Comparison of ENCODE assay signal across 18 cellular contexts in the genomic region with DNA sequence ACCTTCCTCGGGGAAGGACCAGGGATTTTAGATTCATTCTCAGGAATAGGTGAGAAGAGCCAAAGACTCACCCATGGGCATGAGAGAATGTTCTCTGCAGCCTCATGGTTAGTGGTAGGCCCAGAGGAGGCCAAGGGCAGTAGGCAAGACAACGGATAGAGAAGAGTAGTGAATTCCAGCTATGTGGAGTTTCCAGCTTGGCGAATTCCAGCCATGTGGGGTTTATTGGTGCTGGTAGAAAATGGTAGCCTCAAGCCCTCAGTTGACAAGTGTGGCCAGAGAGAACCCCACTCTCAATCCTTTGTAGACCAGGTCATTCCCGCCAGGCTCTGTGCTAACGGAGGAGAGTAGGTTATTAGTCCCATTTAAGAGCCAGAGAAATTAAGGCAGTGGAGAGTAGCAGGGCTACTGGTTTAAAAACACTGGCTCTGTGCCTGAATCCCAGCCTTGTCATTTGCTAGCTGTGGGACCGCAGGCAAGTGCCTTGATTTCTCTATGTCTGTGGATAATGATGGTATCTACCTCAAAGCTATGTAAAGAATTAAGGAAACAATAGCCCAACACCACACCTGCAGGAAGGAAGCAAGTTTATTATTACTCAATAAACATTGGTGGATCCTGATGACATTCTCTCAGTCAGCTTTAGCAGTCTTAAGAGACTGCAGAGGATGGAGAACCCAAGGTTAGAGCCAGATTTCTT. TPM values are rescaled to one million over a fixed set of nuclear protein-coding genes. Genes with fewer than 3 reads are reported as not detected.
DNase-seq lines count a peak whose midpoint lies in the region; ATAC-seq, FAIRE-seq and TF ChIP-seq lines count a peak whose summit lies in the region.
"Had no signal": no experiment of that assay in that cellular context is flagged by ENCODE, and none has a peak within 500 bp of the region (broad histone marks: within the 10 kb centered on the region; RNA-seq: fewer than 3 reads in every experiment).

No MANE protein-coding gene starts in this region.

- H3K9ac ChIP-seq in K562 (ENCODE audit: insufficient read depth in 1 of 2, low read depth in 2 of 2, low read length in 2 of 2) (peak overlapping the region in 1 of 2 experiments; percentile 50; a peak in 1 of 4 replicates), mesendoderm (ENCODE audit: low read length) (no peak overlapping the region)

- H3K9me3 ChIP-seq in K562 (replicated peaks; ENCODE audit: control insufficient read depth, insufficient read depth, low read depth, low read length), result no peaks in the 10 kb centered on the region

- peaks cover 9% of the 10 kb centered on the region for H3K36me3 ChIP-seq in K562 (ENCODE audit: control insufficient read depth, insufficient read depth, low read length)
- H3K36me3 ChIP-seq in mesendoderm (ENCODE audit: control insufficient read depth, insufficient read depth, low read length), result no peaks in the 10 kb centered on the region

- CTCF ChIA-PET in K562 (lab: Yijun Ruan, JAX; ENCODE audit: low intra/inter-chr PET ratio), result no interaction called here

- H3K79me2 ChIP-seq in K562 (ENCODE audit: control insufficient read depth, insufficient read depth, low read length) (peaks cover 18% of the 10 kb centered on the region), mesendoderm (ENCODE audit: control insufficient read depth, insufficient read depth, low read length) (no peaks in the 10 kb centered on the region)

- in situ Hi-C loops in K562 (cut with MboI), result no loop called here

- no peak overlapping the region for H2AK5ac ChIP-seq in mesendoderm (ENCODE audit: low read length)

- peaks cover 38% of the 10 kb centered on the region for H3K4me1 Mint-ChIP-seq in activated naive CD4-positive, alpha-beta T cell treated with anti-CD3 and anti-CD28 coated beads, Interleukin-2, amount 50 U/mL, for 24 hours
- peaks cover 58% of the 10 kb centered on the region for H3K4me1 Mint-ChIP-seq in stimulated activated memory B cell treated with anti-CD40 and anti-IgM and Interleukin-4, amounts not matched to agents 10 μg/mL and 1 μg/mL and 100 μg/mL, for 72 hours
- peaks cover 56% of the 10 kb centered on the region for H3K4me1 Mint-ChIP-seq in activated T-helper 2 cell treated with anti-CD3 and anti-CD28 coated beads, Interferon-gamma antibody, Interleukin-2, Interleukin-4, amounts not matched to agents 10 μg/mL and 5 μg/mL and 100 μg/mL, durations not matched to agents 14 hours and 24 hours and 36 hours (ENCODE audit: low read depth)

- no peak for TF ChIP-seq RAD21 in K562 (CRISPR knock-in tag; conservative IDR thresholded peaks at IDR 0.05 in 1 of 2, IDR thresholded peaks at IDR 0.05 in 1 of 2)

- BruUV-seq in K562 (replicated peaks; lab: Mats Ljungman, UMichigan), result no TSS peak

- H2BK120ac ChIP-seq in mesendoderm (ENCODE audit: low read depth, low read length), result no peak overlapping the region

- peaks cover 2% of the 10 kb centered on the region for H3K79me1 ChIP-seq in mesendoderm (ENCODE audit: low read length)

- no peaks in the 10 kb centered on the region for H3K9me1 ChIP-seq in K562 (ENCODE audit: control insufficient read depth, insufficient read depth, low read length)

- peak overlapping the region; percentile 19 for H3K27ac Mint-ChIP-seq in activated naive CD4-positive, alpha-beta T cell treated with anti-CD3 and anti-CD28 coated beads, Interleukin-2, amount 50 U/mL, for 24 hours
- H3K27ac Mint-ChIP-seq in stimulated activated memory B cell treated with anti-CD40 and anti-IgM and Interleukin-4, amounts not matched to agents 10 μg/mL and 1 μg/mL and 100 μg/mL, for 72 hours, result peak overlapping the region; percentile 98
- no peak overlapping the region for H3K27ac Mint-ChIP-seq in activated T-helper 2 cell treated with anti-CD3 and anti-CD28 coated beads, Interferon-gamma antibody, Interleukin-2, Interleukin-4, amounts not matched to agents 10 μg/mL and 5 μg/mL and 100 μg/mL, durations not matched to agents 14 hours and 24 hours and 36 hours

- TF ChIP-seq EP300 in K562 (IDR thresholded peaks at IDR 0.05; ENCODE audit: low read length), result no peak

- H2BK5ac ChIP-seq in mesendoderm (ENCODE audit: low read length), result no peak overlapping the region

- no peak for DNase-seq in activated naive CD4-positive, alpha-beta T cell (lab: John Stamatoyannopoulos, UW)
- no peak for DNase-seq in K562 (ENCODE audit: extremely low read depth in 1 of 4, low spot score in 3 of 4)
- peak; percentile 11 for DNase-seq in mesendoderm
- no peak for DNase-seq in NCI-H524 treated with DMSO at 0.1 percent for 48 hours (lab: John Stamatoyannopoulos, UW)
- no peak for DNase-seq in activated T-helper 2 cell treated with anti-CD3 and anti-CD28 coated beads, Interferon-gamma antibody, Interleukin-2, Interleukin-4, amounts not matched to agents 10 μg/mL and 5 μg/mL and 100 μg/mL, durations not matched to agents 14 hours and 24 hours and 36 hours (ENCODE audit: low spot score)
- no peak for DNase-seq in Kasumi-1 (lab: John Stamatoyannopoulos, UW)
- DNase-seq: activated CD8-positive, alpha-beta T cell treated with anti-CD3 and anti-CD28 coated beads, Interleukin-2, amount 10 ng/mL, durations not matched to agents 7 days and 5 days; hippocampal formation; NCI-H2081 treated with DMSO at 0.1 percent for 48 hours; NCI-H524; OCI-M1; stimulated activated CD4-positive, alpha-beta T cell treated with anti-CD3 and anti-CD28 coated beads, Interleukin-12 subunit alpha, Interleukin-12 subunit beta, amount 100 ng/mL, for 4 hours; stimulated activated naive CD8-positive, alpha-beta T cell treated with anti-CD3 and anti-CD28 coated beads, Interleukin-15, Interleukin-2, amounts not matched to agents 100 U/mL and 50 U/mL, for 24 hours had no signal

- H3K4ac ChIP-seq in mesendoderm (ENCODE audit: low read depth, low read length), result no peak overlapping the region

- no peak overlapping the region for H4K5ac ChIP-seq in mesendoderm (ENCODE audit: low read length)

- H2AFZ ChIP-seq in K562 (ENCODE audit: low read depth, low read length), result peak overlapping the region; percentile 87

- TF ChIP-seq CTCF in K562 (IDR thresholded peaks at IDR 0.05 in 2 of 3, conservative IDR thresholded peaks at IDR 0.05 in 1 of 3; ENCODE audit: insufficient read depth in 2 of 3, low read depth in 1 of 3, low read length in 3 of 3), result no peak

- peaks cover 9% of the 10 kb centered on the region for H3K36me3 Mint-ChIP-seq in activated naive CD4-positive, alpha-beta T cell treated with anti-CD3 and anti-CD28 coated beads, Interleukin-2, amount 50 U/mL, for 24 hours
- peaks cover 8% of the 10 kb centered on the region for H3K36me3 Mint-ChIP-seq in stimulated activated memory B cell treated with anti-CD40 and anti-IgM and Interleukin-4, amounts not matched to agents 10 μg/mL and 1 μg/mL and 100 μg/mL, for 72 hours
- H3K36me3 Mint-ChIP-seq in activated T-helper 2 cell treated with anti-CD3 and anti-CD28 coated beads, Interferon-gamma antibody, Interleukin-2, Interleukin-4, amounts not matched to agents 10 μg/mL and 5 μg/mL and 100 μg/mL, durations not matched to agents 14 hours and 24 hours and 36 hours (ENCODE audit: low read depth), result peaks cover 25% of the 10 kb centered on the region

- no peaks in the 10 kb centered on the region for H4K20me1 ChIP-seq in K562 (replicated peaks; ENCODE audit: control insufficient read depth, insufficient read depth, low read length)

- whole genome bisulfite sequencing in K562 (ENCODE audit: insufficient coverage, low coverage, missing lambda C conversion rate), result 83% methylated on average over 6 of the region's 6 CpGs
- no CpG with 5 or more reads among the region's 6 CpGs for WGBS in mesendoderm (ENCODE audit: extremely low coverage, insufficient coverage, low lambda C conversion rate)

- no peak overlapping the region for H2BK15ac ChIP-seq in mesendoderm (replicated peaks; ENCODE audit: low read depth)

- ATAC-seq in K562, result no peak
- ATAC-seq in stimulated activated memory B cell treated with anti-CD40 and anti-IgM and Interleukin-4, amounts not matched to agents 10 μg/mL and 1 μg/mL and 100 μg/mL, for 72 hours, result no peak
- ATAC-seq: activated CD8-positive, alpha-beta T cell treated with anti-CD3 and anti-CD28 coated beads, Interleukin-2, amount 10 ng/mL, durations not matched to agents 7 days and 5 days; activated T-helper 17 cell treated with anti-CD3 and anti-CD28 coated beads, Interleukin-2, amount 50 U/mL, for 72 hours; left colon; stimulated activated naive CD8-positive, alpha-beta T cell treated with anti-CD3 and anti-CD28 coated beads, Interleukin-15, Interleukin-2, amounts not matched to agents 100 U/mL and 50 U/mL, for 24 hours had no signal

- no peak for FAIRE-seq in K562 (lab: Jason Lieb, UNC)
- FAIRE-seq: astrocyte had no signal

- H3K27me3 ChIP-seq in K562 (ENCODE audit: control insufficient read depth in 2 of 2, insufficient read depth in 2 of 2, low read length in 2 of 2), result no peaks in the 10 kb centered on the region
- H3K27me3 ChIP-seq in mesendoderm (ENCODE audit: insufficient read depth, low read length, poor library complexity), result no peaks in the 10 kb centered on the region

- no peaks in the 10 kb centered on the region for H3K27me3 Mint-ChIP-seq in activated naive CD4-positive, alpha-beta T cell treated with anti-CD3 and anti-CD28 coated beads, Interleukin-2, amount 50 U/mL, for 24 hours
- no peaks in the 10 kb centered on the region for H3K27me3 Mint-ChIP-seq in stimulated activated memory B cell treated with anti-CD40 and anti-IgM and Interleukin-4, amounts not matched to agents 10 μg/mL and 1 μg/mL and 100 μg/mL, for 72 hours
- H3K27me3 Mint-ChIP-seq in activated T-helper 2 cell treated with anti-CD3 and anti-CD28 coated beads, Interferon-gamma antibody, Interleukin-2, Interleukin-4, amounts not matched to agents 10 μg/mL and 5 μg/mL and 100 μg/mL, durations not matched to agents 14 hours and 24 hours and 36 hours (ENCODE audit: low read depth), result no peaks in the 10 kb centered on the region
- H3K27me3 Mint-ChIP-seq: activated T-helper 17 cell treated with anti-CD3 and anti-CD28 coated beads, Interleukin-2, amount 50 U/mL, for 72 hours had no signal

- H3K4me3 ChIP-seq in K562 (no peak overlapping the region), mesendoderm (ENCODE audit: low read length) (no peak overlapping the region)

- POLR2A ChIA-PET in K562 (lab: Yijun Ruan, JAX), result interaction anchor here (1.2 to 1.5 kb wide), 2 partner anchors 9 to 15 kb away, joined by 3 to 5 read pairs; no protein-coding TSS in a partner anchor

- intact Hi-C loops in K562 (cut with micrococcal nuclease), result loop anchor here (5.0 to 10.0 kb wide), 3 partner anchors 43 to 198 kb away; a partner anchor contains a TSS
- intact Hi-C loops in activated T-helper 2 cell treated with anti-CD3 and anti-CD28 coated beads, Interferon-gamma antibody, Interleukin-2, Interleukin-4, amounts not matched to agents 10 μg/mL and 5 μg/mL and 100 μg/mL, durations not matched to agents 14 hours and 24 hours and 36 hours (cut with micrococcal nuclease), result loop anchor here (5.0 kb wide), 3 partner anchors 98 to 533 kb away; a partner anchor contains a TSS

- no peak overlapping the region for H3K4me2 ChIP-seq in K562 (ENCODE audit: insufficient read depth, low read length)
- no peak overlapping the region for H3K4me2 ChIP-seq in mesendoderm (ENCODE audit: low read length)

- TF ChIP-seq POLR2A in K562 (conservative IDR thresholded peaks at IDR 0.05), result no peak

- H3K23ac ChIP-seq in mesendoderm (ENCODE audit: low read length), result no peak overlapping the region

- H4K8ac ChIP-seq in mesendoderm (ENCODE audit: low read depth, low read length), result no peak overlapping the region

- no peaks in the 10 kb centered on the region for H3K9me3 Mint-ChIP-seq in activated naive CD4-positive, alpha-beta T cell treated with anti-CD3 and anti-CD28 coated beads, Interleukin-2, amount 50 U/mL, for 24 hours
- peaks cover 5% of the 10 kb centered on the region for H3K9me3 Mint-ChIP-seq in stimulated activated memory B cell treated with anti-CD40 and anti-IgM and Interleukin-4, amounts not matched to agents 10 μg/mL and 1 μg/mL and 100 μg/mL, for 72 hours
- no peaks in the 10 kb centered on the region for H3K9me3 Mint-ChIP-seq in activated T-helper 2 cell treated with anti-CD3 and anti-CD28 coated beads, Interferon-gamma antibody, Interleukin-2, Interleukin-4, amounts not matched to agents 10 μg/mL and 5 μg/mL and 100 μg/mL, durations not matched to agents 14 hours and 24 hours and 36 hours
- H3K9me3 Mint-ChIP-seq: activated T-helper 17 cell treated with anti-CD3 and anti-CD28 coated beads, Interleukin-2, amount 50 U/mL, for 72 hours had no signal

- H3K18ac ChIP-seq in mesendoderm (ENCODE audit: low read length), result no peak overlapping the region

- no peak overlapping the region for H3K56ac ChIP-seq in mesendoderm (ENCODE audit: low read length)

- H3K4me1 ChIP-seq in K562 (replicated peaks in 1 of 2; ENCODE audit: control insufficient read depth in 2 of 2, insufficient read depth in 2 of 2, low read length in 2 of 2) (peaks cover 13 to 23% of the 10 kb centered on the region in 2 experiments; a peak in 4 of 5 replicates), mesendoderm (ENCODE audit: control insufficient read depth, low read depth, low read length) (peaks cover 1% of the 10 kb centered on the region)

- H3K27ac ChIP-seq in K562 (ENCODE audit: extremely low read depth, low read depth, low read length) (no peak overlapping the region), mesendoderm (ENCODE audit: low read depth, low read length) (no peak overlapping the region)

- H3K4me3 Mint-ChIP-seq in activated naive CD4-positive, alpha-beta T cell treated with anti-CD3 and anti-CD28 coated beads, Interleukin-2, amount 50 U/mL, for 24 hours, result no peak overlapping the region
- no peak overlapping the region for H3K4me3 Mint-ChIP-seq in stimulated activated memory B cell treated with anti-CD40 and anti-IgM and Interleukin-4, amounts not matched to agents 10 μg/mL and 1 μg/mL and 100 μg/mL, for 72 hours
- no peak overlapping the region for H3K4me3 Mint-ChIP-seq in activated T-helper 2 cell treated with anti-CD3 and anti-CD28 coated beads, Interferon-gamma antibody, Interleukin-2, Interleukin-4, amounts not matched to agents 10 μg/mL and 5 μg/mL and 100 μg/mL, durations not matched to agents 14 hours and 24 hours and 36 hours (ENCODE audit: low read depth)

RNA-seq across cellular contexts. Expression of a gene that starts 2.0 kb away (rescaled TPM):
- total RNA-seq in K562 (2011; cell fraction: chromatin; rRNA removed; ENCODE audit: low replicate concordance), result 30.2 and 34.7 TPM in 2 replicates
- total RNA-seq in K562 (2011; cell fraction: nucleolus; rRNA removed), result 26.8 and 36.1 TPM in 2 replicates
- 19.1 and 25.0 TPM in 2 replicates for total RNA-seq in K562 (2011; cell fraction: nucleoplasm; rRNA removed)
- 5.0 and 11.7 TPM in 2 replicates for total RNA-seq in K562 (2014; rRNA removed)
- 4.9 and 5.9 TPM in 2 replicates for total RNA-seq in K562 (2014; rRNA removed; fragmentation: Illumina TruSeq; extraction: Trizol)
- total RNA-seq in K562 (2015; rRNA removed; fragmentation: Illumina TruSeq; extraction: Trizol), result 4.9 and 9.7 TPM in 2 replicates
- total RNA-seq in K562 (2021), result 8.0 and 8.8 TPM in 2 replicates
- polyA plus RNA-seq in K562 (2011; rRNA removed), result 2.9 and 4.4 TPM in 2 replicates
- 2.6 TPM in 2 replicates for polyA plus RNA-seq in K562 (2011; cell fraction: cytosol; rRNA removed)
- polyA plus RNA-seq in K562 (2011; cell fraction: nucleus; rRNA removed), result 16.6 and 24.2 TPM in 2 replicates
- polyA plus RNA-seq in K562 (2012), result 5.3 and 9.7 TPM in 2 replicates
- polyA plus RNA-seq in K562 (2014; fragmentation: Illumina TruSeq; extraction: Trizol), result 5.7 and 6.3 TPM in 2 replicates
- under 1 TPM; 0.56 to 0.76 TPM for polyA plus RNA-seq in K562 (2014; fragmentation: Nextera tagmentation; extraction: Ambion mirVana)
- 4.7 and 5.4 TPM in 2 replicates for polyA plus RNA-seq in K562 (2014; rRNA removed)
- polyA minus RNA-seq in K562 (2011; rRNA and poly(A)+ RNA removed), result 16.2 and 17.9 TPM in 2 replicates
- polyA minus RNA-seq in K562 (2011; cell fraction: cytosol; rRNA and poly(A)+ RNA removed), result 1.8 and 3.2 TPM in 2 replicates
- 17.5 and 25.3 TPM in 2 replicates for polyA minus RNA-seq in K562 (2011; cell fraction: nucleus; rRNA and poly(A)+ RNA removed)
- polyA plus RNA-seq in mesendoderm (2013, experiment 1 of 2), result 3.4 TPM
- polyA plus RNA-seq in mesendoderm (2013, experiment 2 of 2), result 3.3 TPM
- total RNA-seq in activated T-helper 2 cell treated with anti-CD3 and anti-CD28 coated beads, Interferon-gamma antibody, Interleukin-2, Interleukin-4, amounts not matched to agents 10 μg/mL and 5 μg/mL and 100 μg/mL, durations not matched to agents 14 hours and 24 hours and 36 hours, result 16.4 and 18.7 TPM in 2 replicates
